In genomic region chr14:67457782-67458181, GRCh38 we compare ENCODE assay signal across 14 cellular contexts. TPM values are rescaled to one million over a fixed set of nuclear protein-coding genes. Genes with fewer than 3 reads are reported as not detected.
DNase-seq lines count a peak whose midpoint lies in the region; TF ChIP-seq lines count a peak whose summit lies in the region.
"Had no signal": no experiment of that assay in that cellular context is flagged by ENCODE, and none has a peak within 500 bp of the region (broad histone marks: within the 10 kb centered on the region; RNA-seq: fewer than 3 reads in every experiment).

No MANE protein-coding gene starts in this region.

- peak; percentile 17 for DNase-seq in ELR (ENCODE audit: low read depth)
- peak; percentile 38 for DNase-seq in NCI-H2227 (lab: John Stamatoyannopoulos, UW; ENCODE audit: unreplicated experiment)
- DNase-seq in epithelial cell of esophagus (ENCODE audit: low read depth) = peak; percentile 8
- DNase-seq in posterior vena cava (ENCODE audit: low spot score) = peak; percentile 80
- DNase-seq in NOMO-1 treated with dmso at 0.1 percent for 144 hours (lab: John Stamatoyannopoulos, UW; ENCODE audit: unreplicated experiment) = no peak
- no peak for DNase-seq in putamen (ENCODE audit: low spot score)
- DNase-seq in activated CD4-positive, CD25-positive, alpha-beta regulatory T cell treated with anti-CD3 and anti-CD28 coated beads, Interleukin-2, amount 50 U/mL, for 72 hours = no peak
- DNase-seq in uterus = no peak
- DNase-seq: activated CD4-positive, alpha-beta T cell treated with anti-CD3 and anti-CD28 coated beads for 1 hour; CD4-positive, CD25-positive, alpha-beta regulatory T cell; naive thymus-derived CD4-positive, alpha-beta T cell; NCI-H1694 treated with DMSO at 0.1 percent for 48 hours; SIG-M5 had no signal

- H3K27ac ChIP-seq in uterus = no peak overlapping the region

- TF ChIP-seq POLR2A in uterus (IDR thresholded peaks at IDR 0.05) = no peak

- no peak overlapping the region for H3K4me3 ChIP-seq in epithelial cell of esophagus (ENCODE audit: low read length)
- no peak overlapping the region for H3K4me3 ChIP-seq in uterus
- H3K4me3 ChIP-seq: HAP-1 had no signal

- H3K9me3 ChIP-seq in uterus = no peaks in the 10 kb centered on the region
- H3K9me3 ChIP-seq: HAP-1 had no signal

- H3K27me3 ChIP-seq in uterus = no peaks in the 10 kb centered on the region

- intact Hi-C loops in posterior vena cava (cut with DNase I) (no loop called here), uterus (cut with DNase I; ENCODE audit: low total_unique reads) (no loop called here)

- H3K36me3 ChIP-seq in uterus = no peaks in the 10 kb centered on the region
- H3K36me3 ChIP-seq: HAP-1 had no signal

- no peaks in the 10 kb centered on the region for H3K4me1 ChIP-seq in uterus
- H3K4me1 ChIP-seq: HAP-1 had no signal

- no peak for TF ChIP-seq CTCF in epithelial cell of esophagus (IDR thresholded peaks at IDR 0.05; ENCODE audit: insufficient read depth, low read depth, low read length, missing control alignments)
- TF ChIP-seq CTCF in uterus (IDR thresholded peaks at IDR 0.05) = no peak

RNA-seq across cellular contexts. Expression of gene TMEM229B, which starts 30.7 kb away (rescaled TPM):
- total RNA-seq in posterior vena cava = 1 to 10 TPM; 1.7 to 4.4 TPM
- 1 to 10 TPM in 2 of 4 donors, under 1 TPM in 2; under 0.01 to 4.7 (median 2.8) TPM for total RNA-seq in uterus

RNA-seq across cellular contexts. Expression of gene PLEK2, which starts 45.8 kb away (rescaled TPM):
- 1 to 10 TPM; 1.2 to 2.0 TPM for total RNA-seq in posterior vena cava
- 1 to 10 TPM in 1 of 4 donors, not detected in 3; 1.5 TPM for total RNA-seq in uterus
- total RNA-seq: CD4-positive, CD25-positive, alpha-beta regulatory T cell had no signal

Comparison
In these comparisons a context has a peak if more than half of its experiments do, and no peak if none do; other contexts are left out.
1. DNase-seq: peak in ELR (single experiment), NCI-H2227 (single experiment), epithelial cell of esophagus (single experiment) and posterior vena cava (single experiment); none in NOMO-1 treated with dmso at 0.1 percent for 144 hours (single experiment), putamen (single experiment), activated CD4-positive, CD25-positive, alpha-beta regulatory T cell treated with anti-CD3 and anti-CD28 coated beads, Interleukin-2, amount 50 U/mL, for 72 hours (single experiment) and uterus (0 of 2).